In the genomic region with DNA sequence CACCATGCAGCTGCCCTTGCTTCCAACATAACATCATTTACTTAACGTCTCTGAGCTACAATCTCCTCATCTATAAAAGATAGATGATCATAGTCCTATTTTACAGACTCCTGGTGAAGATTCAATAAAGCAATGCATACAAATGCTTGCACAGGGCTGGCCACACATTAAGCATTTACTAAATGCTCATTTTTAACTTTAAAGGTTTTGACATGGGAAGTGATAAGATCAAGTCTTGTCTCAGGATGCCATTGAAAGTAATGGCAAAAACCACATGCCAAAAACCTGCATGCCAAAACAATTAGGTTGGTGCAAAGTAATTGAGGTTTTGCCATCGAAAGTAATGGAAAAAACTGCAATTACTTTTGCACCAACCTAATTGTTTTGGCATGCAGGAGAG, we compare ENCODE assay signal across 20 cellular contexts.
DNase-seq lines count a peak whose midpoint lies in the region; ATAC-seq, FAIRE-seq and TF ChIP-seq lines count a peak whose summit lies in the region.
"Had no signal": no experiment of that assay in that cellular context is flagged by ENCODE, and none has a peak within 500 bp of the region (broad histone marks: within the 10 kb centered on the region; RNA-seq: fewer than 3 reads in every experiment).

No MANE protein-coding gene starts in this region.

- H3K9me3 ChIP-seq in DND-41 (ENCODE audit: insufficient read depth, low read length, severe bottlenecking) (no peaks in the 10 kb centered on the region), Loucy (ENCODE audit: insufficient read depth, low read depth, low read length) (no peaks in the 10 kb centered on the region), RWPE2 (ENCODE audit: severe bottlenecking) (no peaks in the 10 kb centered on the region), keratinocyte (ENCODE audit: control insufficient read depth, low read depth, low read length) (no peaks in the 10 kb centered on the region)

- H3F3A ChIP-seq in Loucy (ENCODE audit: low read depth), result no peaks in the 10 kb centered on the region

- H3K4me2 ChIP-seq in DND-41 (ENCODE audit: insufficient read depth, low read length), result peak overlapping the region; percentile 38
- peak overlapping the region; percentile 70 for H3K4me2 ChIP-seq in Loucy (ENCODE audit: low read depth, low read length, poor library complexity, severe bottlenecking)
- H3K4me2 ChIP-seq in keratinocyte (ENCODE audit: control insufficient read depth, extremely low read depth, insufficient read depth, low read depth, low read length), result no peak overlapping the region
- H3K4me2 ChIP-seq in mesendoderm (ENCODE audit: low read length), result no peak overlapping the region
- H3K4me2 ChIP-seq: GM23338 had no signal

- H3K23ac ChIP-seq in mesendoderm (ENCODE audit: low read length), result no peak overlapping the region

- WGBS in mesendoderm (ENCODE audit: extremely low coverage, insufficient coverage, low lambda C conversion rate), result no CpG with 5 or more reads among the region's 2 CpGs

- ATAC-seq in DND-41 (ENCODE audit: insufficient read depth, low read depth) (peak; percentile 10; the same call in 2 of the 3 replicates), RWPE2 (ENCODE audit: low read depth) (no peak)
- ATAC-seq: GM23338, K562 had no signal

- H3K79me2 ChIP-seq in DND-41 (ENCODE audit: insufficient read depth, low read length) (no peaks in the 10 kb centered on the region), Loucy (ENCODE audit: insufficient read depth, low read length) (no peaks in the 10 kb centered on the region), keratinocyte (ENCODE audit: control insufficient read depth, insufficient read depth, low read length) (no peaks in the 10 kb centered on the region), mesendoderm (ENCODE audit: control insufficient read depth, insufficient read depth, low read length) (no peaks in the 10 kb centered on the region)

- no peak overlapping the region for H4K5ac ChIP-seq in mesendoderm (ENCODE audit: low read length)

- no peak overlapping the region for H4K8ac ChIP-seq in mesendoderm (ENCODE audit: low read depth, low read length)

- peaks cover 62% of the 10 kb centered on the region for H3K4me1 ChIP-seq in DND-41 (ENCODE audit: insufficient read depth, low read length)
- H3K4me1 ChIP-seq in Loucy (ENCODE audit: insufficient read depth, low read length, poor library complexity, severe bottlenecking), result peaks cover 12% of the 10 kb centered on the region
- peaks cover 19% of the 10 kb centered on the region for H3K4me1 ChIP-seq in RWPE2 (ENCODE audit: insufficient read depth, poor library complexity, severe bottlenecking)
- H3K4me1 ChIP-seq in keratinocyte (ENCODE audit: control insufficient read depth, extremely low read depth, insufficient read depth, low read length), result peaks cover 13% of the 10 kb centered on the region
- H3K4me1 ChIP-seq in mesendoderm (ENCODE audit: control insufficient read depth, low read depth, low read length), result no peaks in the 10 kb centered on the region

- H3K27ac ChIP-seq in DND-41 (ENCODE audit: low read length), result peak overlapping the region; percentile 83
- H3K27ac ChIP-seq in RWPE2 (ENCODE audit: poor library complexity, severe bottlenecking), result peak overlapping the region; percentile 31
- H3K27ac ChIP-seq in keratinocyte (ENCODE audit: control insufficient read depth, insufficient read depth, low read length), result no peak overlapping the region
- no peak overlapping the region for H3K27ac ChIP-seq in mesendoderm (ENCODE audit: low read depth, low read length)
- H3K27ac ChIP-seq: HL-60 had no signal

- peak; percentile 49 for DNase-seq in DND-41
- no peak for DNase-seq in RWPE2 (ENCODE audit: low spot score)
- DNase-seq in keratinocyte (ENCODE audit: low read depth, low spot score), result no peak
- no peak for DNase-seq in foreskin fibroblast
- no peak for DNase-seq in putamen (ENCODE audit: low spot score)
- DNase-seq in mesendoderm, result no peak
- DNase-seq in 8988T, result no peak
- DNase-seq: C1 segment of cervical spinal cord; CD4-positive, CD25-positive, alpha-beta regulatory T cell; CD8-positive, alpha-beta memory T cell; COR-L47; DMS 273 treated with DMSO at 0.1 percent for 48 hours; DMS53; GF-D8; HCEC 1CT had no signal

- peak; percentile 5 for FAIRE-seq in keratinocyte (lab: Jason Lieb, UNC)
- FAIRE-seq: H54, K562 had no signal

- no peak overlapping the region for H2BK5ac ChIP-seq in mesendoderm (ENCODE audit: low read length)

- no peak overlapping the region for H2BK120ac ChIP-seq in mesendoderm (ENCODE audit: low read depth, low read length)

- H3K79me1 ChIP-seq in mesendoderm (ENCODE audit: low read length), result no peaks in the 10 kb centered on the region

- no peak overlapping the region for H3K18ac ChIP-seq in mesendoderm (ENCODE audit: low read length)

- dilution Hi-C loops in keratinocyte (cut with MboI; ENCODE audit: extremely low pct_ligation_motif_present, low sequenced_read_pairs), result no loop called here

- H2AFZ ChIP-seq in DND-41 (ENCODE audit: low read depth, low read length) (0 out of 2 replicates have a peak overlapping the region, but pooled peaks have one; percentile 0), Loucy (ENCODE audit: low read length) (no peak overlapping the region), keratinocyte (ENCODE audit: control insufficient read depth, low read length) (no peak overlapping the region)

- no peak overlapping the region for H3K56ac ChIP-seq in mesendoderm (ENCODE audit: low read length)

- H3K27me3 ChIP-seq in DND-41 (ENCODE audit: insufficient read depth, low read length, poor library complexity) (no peaks in the 10 kb centered on the region), Loucy (ENCODE audit: insufficient read depth, low read length, poor library complexity, severe bottlenecking) (no peaks in the 10 kb centered on the region), RWPE2 (ENCODE audit: insufficient read depth, poor library complexity, severe bottlenecking) (no peaks in the 10 kb centered on the region), keratinocyte (ENCODE audit: control insufficient read depth, extremely low read depth, insufficient read depth, low read length) (no peaks in the 10 kb centered on the region), mesendoderm (ENCODE audit: insufficient read depth, low read length, poor library complexity) (no peaks in the 10 kb centered on the region)

- H3K9me2 ChIP-seq in Loucy (replicated peaks; ENCODE audit: low read depth, low read length), result no peaks in the 10 kb centered on the region

- no peak overlapping the region for H2AK5ac ChIP-seq in mesendoderm (ENCODE audit: low read length)

- H3K36me3 ChIP-seq in DND-41 (ENCODE audit: insufficient read depth, low read length), result no peaks in the 10 kb centered on the region
- no peaks in the 10 kb centered on the region for H3K36me3 ChIP-seq in Loucy (ENCODE audit: insufficient read depth, low read length)
- no peaks in the 10 kb centered on the region for H3K36me3 ChIP-seq in RWPE2 (ENCODE audit: low read depth)
- no peaks in the 10 kb centered on the region for H3K36me3 ChIP-seq in keratinocyte (ENCODE audit: control insufficient read depth in 2 of 2, extremely low read depth in 1 of 2, insufficient read depth in 2 of 2, low read length in 2 of 2)
- no peaks in the 10 kb centered on the region for H3K36me3 ChIP-seq in mesendoderm (ENCODE audit: control insufficient read depth, insufficient read depth, low read length)

- no peak overlapping the region for H3K4me3 ChIP-seq in DND-41 (ENCODE audit: low read depth in 1 of 2, low read length in 2 of 2)
- no peak overlapping the region for H3K4me3 ChIP-seq in Loucy (ENCODE audit: low read length, poor library complexity, severe bottlenecking)
- H3K4me3 ChIP-seq in RWPE2 (ENCODE audit: severe bottlenecking), result no peak overlapping the region
- H3K4me3 ChIP-seq in keratinocyte (ENCODE audit: control insufficient read depth in 2 of 3, extremely low read depth in 1 of 3, insufficient read depth in 2 of 3, low read depth in 1 of 3, low read length in 3 of 3), result no peak overlapping the region
- H3K4me3 ChIP-seq in foreskin fibroblast (ENCODE audit: low read depth in 1 of 2, low read length in 2 of 2), result no peak overlapping the region
- H3K4me3 ChIP-seq in mesendoderm (ENCODE audit: low read length), result no peak overlapping the region
- H3K4me3 ChIP-seq: GM23338, K562 had no signal

- H2BK15ac ChIP-seq in mesendoderm (replicated peaks; ENCODE audit: low read depth), result no peak overlapping the region

- H3K4ac ChIP-seq in mesendoderm (ENCODE audit: low read depth, low read length), result no peak overlapping the region

- H4K20me1 ChIP-seq in DND-41 (ENCODE audit: insufficient read depth, low read length), result no peaks in the 10 kb centered on the region
- H4K20me1 ChIP-seq in Loucy (ENCODE audit: insufficient read depth, low read length, poor library complexity, severe bottlenecking), result no peaks in the 10 kb centered on the region
- H4K20me1 ChIP-seq in keratinocyte (ENCODE audit: control insufficient read depth, extremely low read depth, insufficient read depth, low read length), result no peaks in the 10 kb centered on the region

- TF ChIP-seq CTCF in DND-41 (IDR thresholded peaks at IDR 0.05; ENCODE audit: borderline replicate concordance, extremely low read depth, low read length, poor library complexity, severe bottlenecking), result no peak
- no peak for TF ChIP-seq CTCF in Loucy (conservative IDR thresholded peaks at IDR 0.05; ENCODE audit: low read length)
- TF ChIP-seq CTCF in RWPE2 (IDR thresholded peaks at IDR 0.05; ENCODE audit: poor library complexity, severe bottlenecking), result no peak
- TF ChIP-seq CTCF in keratinocyte (optimal IDR thresholded peaks at IDR 0.05 in 1 of 3, IDR thresholded peaks at IDR 0.05 in 1 of 3, conservative IDR thresholded peaks at IDR 0.05 in 1 of 3; ENCODE audit: extremely low read depth in 1 of 3, insufficient read depth in 2 of 3, low read length in 3 of 3), result no peak
- TF ChIP-seq CTCF in foreskin fibroblast (IDR thresholded peaks at IDR 0.05; ENCODE audit: low read depth, low read length), result no peak

- peak overlapping the region; percentile 19; the same call in 1 of the 2 replicates for H3K9ac ChIP-seq in DND-41 (ENCODE audit: low read depth, low read length)
- no peak overlapping the region for H3K9ac ChIP-seq in Loucy (ENCODE audit: low read depth, low read length, poor library complexity, severe bottlenecking)
- H3K9ac ChIP-seq in keratinocyte (ENCODE audit: control insufficient read depth, extremely low read depth, insufficient read depth, low read length), result no peak overlapping the region
- H3K9ac ChIP-seq in mesendoderm (ENCODE audit: low read length), result no peak overlapping the region

- no peaks in the 10 kb centered on the region for H3K9me1 ChIP-seq in keratinocyte (ENCODE audit: control insufficient read depth, extremely low read depth, insufficient read depth, low read length)

Comparison
In these comparisons a context has a peak if more than half of its experiments do, and no peak if none do; other contexts are left out.
1. H3K27ac ChIP-seq: peak in DND-41 (single experiment) and RWPE2 (single experiment); none in keratinocyte (single experiment) and mesendoderm (single experiment).
2. H3K4me2 ChIP-seq: peak in DND-41 (single experiment) and Loucy (single experiment); none in keratinocyte (single experiment) and mesendoderm (single experiment).